13 cellular contexts compared by ENCODE assay signal in the genomic region with DNA sequence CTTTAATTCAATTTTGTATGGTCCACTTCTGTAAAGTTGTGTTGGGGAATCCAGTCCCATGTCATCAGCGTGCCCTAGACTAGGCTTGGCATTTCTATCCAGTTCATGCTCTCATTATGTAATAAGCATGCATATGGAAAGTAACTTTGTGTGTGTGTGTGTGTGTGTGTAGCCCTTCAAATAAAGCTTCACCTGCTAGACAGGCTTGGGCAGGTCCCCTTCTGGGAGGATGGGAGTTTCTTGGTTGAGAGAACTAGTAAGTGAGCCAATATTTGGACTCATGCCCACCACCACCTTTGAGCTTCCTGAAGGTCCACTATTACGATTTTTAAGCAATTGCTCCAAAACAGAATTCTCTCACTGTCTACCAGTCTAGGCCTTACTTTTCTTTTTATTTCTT. TPM values are rescaled to one million over a fixed set of nuclear protein-coding genes. Genes with fewer than 3 reads are reported as not detected.
DNase-seq lines count a peak whose midpoint lies in the region; ATAC-seq and TF ChIP-seq lines count a peak whose summit lies in the region.
"Had no signal": no experiment of that assay in that cellular context is flagged by ENCODE, and none has a peak within 500 bp of the region (broad histone marks: within the 10 kb centered on the region; RNA-seq: fewer than 3 reads in every experiment).

No MANE protein-coding gene starts in this region.

- ATAC-seq in upper lobe of right lung (peak; percentile 85), GM21447 (IDR thresholded peaks at IDR 0.05; ENCODE audit: unreplicated experiment) (no peak), GM21619 (IDR thresholded peaks at IDR 0.05; ENCODE audit: unreplicated experiment) (no peak)
- ATAC-seq: natural killer cell treated with Interleukin-12 subunit alpha and Interleukin-12 subunit beta and Interleukin-15 and Interleukin-18, amount 100 ng/mL, for 72 hours had no signal

- no peak overlapping the region for H3K4me3 ChIP-seq in cardiac muscle cell
- no peak overlapping the region for H3K4me3 ChIP-seq in upper lobe of right lung
- H3K4me3 ChIP-seq: spleen had no signal

- H3K36me3 ChIP-seq in cardiac muscle cell: no peaks in the 10 kb centered on the region
- no peaks in the 10 kb centered on the region for H3K36me3 ChIP-seq in upper lobe of right lung
- H3K36me3 ChIP-seq: spleen had no signal

- TF ChIP-seq CTCF in cardiac muscle cell (IDR thresholded peaks at IDR 0.05; ENCODE audit: low read depth, low read length) (no peak), upper lobe of right lung (IDR thresholded peaks at IDR 0.05) (no peak)

- intact Hi-C loops in cardiac septum (cut with DNase I) (no loop called here), upper lobe of right lung (cut with DNase I) (no loop called here)

- H3K27ac ChIP-seq in cardiac muscle cell (peak overlapping the region; percentile 55), upper lobe of right lung (no peak overlapping the region)
- H3K27ac ChIP-seq: spleen had no signal

- peaks cover 77% of the 10 kb centered on the region for H3K4me1 ChIP-seq in cardiac muscle cell (ENCODE audit: low read depth)
- H3K4me1 ChIP-seq in upper lobe of right lung: peaks cover 6% of the 10 kb centered on the region

- DNase-seq in cardiac muscle cell (ENCODE audit: low read depth in 1 of 2, low spot score in 1 of 2): no peak
- DNase-seq in cardiac septum (ENCODE audit: low spot score): no peak
- DNase-seq in NCI-H526 (lab: John Stamatoyannopoulos, UW): peak; percentile 73 to 84
- peak; percentile 15 for DNase-seq in glomerular visceral epithelial cell (ENCODE audit: extremely low spot score)
- DNase-seq in upper lobe of right lung: no peak
- DNase-seq in AG20443 (ENCODE audit: low spot score): no peak
- DNase-seq: activated CD8-positive, alpha-beta memory T cell treated with anti-CD3 and anti-CD28 coated beads for 24 hours; activated naive CD4-positive, alpha-beta T cell treated with anti-CD3 and anti-CD28 coated beads for 36 hours; islet precursor cell; spleen had no signal

- no peaks in the 10 kb centered on the region for H3K27me3 ChIP-seq in cardiac muscle cell
- no peaks in the 10 kb centered on the region for H3K27me3 ChIP-seq in upper lobe of right lung
- H3K27me3 ChIP-seq: spleen had no signal

- H3K9me3 ChIP-seq in cardiac muscle cell (ENCODE audit: low read depth): no peaks in the 10 kb centered on the region
- H3K9me3 ChIP-seq in upper lobe of right lung: no peaks in the 10 kb centered on the region
- H3K9me3 ChIP-seq: spleen had no signal

RNA-seq across cellular contexts. Expression of gene BZW2, which starts 6.9 kb away (rescaled TPM):
- total RNA-seq in cardiac muscle cell: 281 and 358 TPM in 2 replicates
- polyA plus RNA-seq in cardiac muscle cell: 236 and 421 TPM in 2 replicates
- 285 TPM for total RNA-seq in cardiac septum
- 28.0 TPM for total RNA-seq in upper lobe of right lung

RNA-seq across cellular contexts. Expression of gene ANKMY2, which starts 7.3 kb away (rescaled TPM):
- total RNA-seq in cardiac muscle cell: 36.7 and 54.1 TPM in 2 replicates
- 44.6 and 81.5 TPM in 2 replicates for polyA plus RNA-seq in cardiac muscle cell
- total RNA-seq in cardiac septum: 36.5 TPM
- 12.3 TPM for total RNA-seq in upper lobe of right lung

Comparison
In these comparisons a context has a peak if more than half of its experiments do, and no peak if none do; other contexts are left out.
1. DNase-seq: peak in NCI-H526 (2 of 2) and glomerular visceral epithelial cell (single experiment); none in cardiac muscle cell (0 of 2), cardiac septum (single experiment), upper lobe of right lung (single experiment) and AG20443 (single experiment).